8 cellular contexts compared by ENCODE assay signal in the genomic region with DNA sequence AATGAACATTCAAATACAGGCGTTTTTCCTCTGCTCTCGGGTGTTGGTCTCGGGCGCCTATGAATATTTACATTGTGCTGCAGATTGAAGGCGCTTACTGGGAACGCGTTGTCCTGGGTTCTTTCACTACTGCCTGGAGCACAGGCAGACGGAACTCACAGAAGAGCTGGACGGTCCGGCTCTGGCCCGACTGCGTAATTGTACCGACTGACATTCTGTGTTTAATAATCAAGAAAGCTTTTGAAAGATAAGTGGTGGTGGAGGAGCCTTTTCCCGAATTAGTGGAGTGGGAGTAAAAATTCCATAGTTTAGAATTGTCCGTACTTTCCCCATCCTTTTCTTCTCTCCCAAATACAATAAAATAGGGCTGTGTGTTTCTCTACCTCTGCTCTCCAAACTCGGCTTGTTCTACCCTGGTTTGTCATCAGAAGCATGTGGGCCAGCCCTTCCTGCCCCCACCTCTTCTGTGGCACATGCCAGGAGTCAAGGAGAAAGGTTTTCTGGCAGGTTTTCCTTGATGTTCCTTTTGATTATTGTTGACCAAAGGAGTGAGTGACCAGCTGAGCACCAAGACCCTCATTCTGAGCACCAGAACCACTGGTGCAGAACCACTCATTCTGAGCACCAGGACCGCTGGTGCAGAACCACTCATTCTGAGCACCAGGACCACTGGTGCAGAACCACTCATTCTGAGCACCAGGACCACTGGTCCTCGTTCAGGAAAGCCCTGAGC. TPM values are rescaled to one million over a fixed set of nuclear protein-coding genes. Genes with fewer than 3 reads are reported as not detected.
DNase-seq lines count a peak whose midpoint lies in the region; ATAC-seq lines count a peak whose summit lies in the region.

No MANE protein-coding gene starts in this region.

- ATAC-seq in activated CD8-positive, alpha-beta T cell treated with anti-CD3 and anti-CD28 coated beads, Interleukin-2, amount 10 ng/mL, durations not matched to agents 7 days and 5 days, result no peak
- no peak for ATAC-seq in stimulated activated memory B cell treated with anti-CD40 and anti-IgM and Interleukin-4, amounts not matched to agents 10 μg/mL and 1 μg/mL and 100 μg/mL, for 72 hours
- ATAC-seq in GM18517 (IDR thresholded peaks at IDR 0.05; ENCODE audit: unreplicated experiment), result no peak
- no peak for ATAC-seq in GM21367 (IDR thresholded peaks at IDR 0.05; ENCODE audit: unreplicated experiment)

- H3K4me1 Mint-ChIP-seq in activated CD8-positive, alpha-beta T cell treated with anti-CD3 and anti-CD28 coated beads, Interleukin-2, amount 10 ng/mL, durations not matched to agents 7 days and 5 days (ENCODE audit: low read depth), result peaks cover 15% of the 10 kb centered on the region
- H3K4me1 Mint-ChIP-seq in stimulated activated memory B cell treated with anti-CD40 and anti-IgM and Interleukin-4, amounts not matched to agents 10 μg/mL and 1 μg/mL and 100 μg/mL, for 72 hours, result peaks cover 27% of the 10 kb centered on the region

- no peak overlapping the region for H3K27ac Mint-ChIP-seq in activated CD8-positive, alpha-beta T cell treated with anti-CD3 and anti-CD28 coated beads, Interleukin-2, amount 10 ng/mL, durations not matched to agents 7 days and 5 days
- no peak overlapping the region for H3K27ac Mint-ChIP-seq in stimulated activated memory B cell treated with anti-CD40 and anti-IgM and Interleukin-4, amounts not matched to agents 10 μg/mL and 1 μg/mL and 100 μg/mL, for 72 hours

- H3K4me3 Mint-ChIP-seq in activated CD8-positive, alpha-beta T cell treated with anti-CD3 and anti-CD28 coated beads, Interleukin-2, amount 10 ng/mL, durations not matched to agents 7 days and 5 days, result peak overlapping the region; percentile 74
- H3K4me3 Mint-ChIP-seq in stimulated activated memory B cell treated with anti-CD40 and anti-IgM and Interleukin-4, amounts not matched to agents 10 μg/mL and 1 μg/mL and 100 μg/mL, for 72 hours, result peak overlapping the region; percentile 75

- POLR2A ChIA-PET in activated CD8-positive, alpha-beta T cell treated with anti-CD3 and anti-CD28 coated beads, Interleukin-2, amount 10 ng/mL, durations not matched to agents 7 days and 5 days (lab: Charles Lee), result no interaction called here

- DNase-seq in NCI-H146 (lab: John Stamatoyannopoulos, UW) (peak; percentile 9), NCI-H146 treated with DMSO at 0.1 percent for 48 hours (lab: John Stamatoyannopoulos, UW; ENCODE audit: unreplicated experiment) (no peak), NCI-H128 (lab: John Stamatoyannopoulos, UW; ENCODE audit: unreplicated experiment) (no peak)
- no peak for DNase-seq in activated CD8-positive, alpha-beta T cell treated with anti-CD3 and anti-CD28 coated beads, Interleukin-2, amount 10 ng/mL, durations not matched to agents 7 days and 5 days

- CTCF ChIA-PET in activated CD8-positive, alpha-beta T cell treated with anti-CD3 and anti-CD28 coated beads, Interleukin-2, amount 10 ng/mL, durations not matched to agents 7 days and 5 days (lab: Charles Lee), result interaction anchor here (0.7 kb wide), 1 partner anchor 584 kb away, joined by 3 read pairs; no protein-coding TSS in a partner anchor

- no peaks in the 10 kb centered on the region for H3K36me3 Mint-ChIP-seq in activated CD8-positive, alpha-beta T cell treated with anti-CD3 and anti-CD28 coated beads, Interleukin-2, amount 10 ng/mL, durations not matched to agents 7 days and 5 days (ENCODE audit: low read depth)
- H3K36me3 Mint-ChIP-seq in stimulated activated memory B cell treated with anti-CD40 and anti-IgM and Interleukin-4, amounts not matched to agents 10 μg/mL and 1 μg/mL and 100 μg/mL, for 72 hours, result no peaks in the 10 kb centered on the region

- peak overlapping the region; percentile 81 for H3K4me3 ChIP-seq in iPS-11a (ENCODE audit: low read depth, low read length)

- H3K9me3 Mint-ChIP-seq in activated CD8-positive, alpha-beta T cell treated with anti-CD3 and anti-CD28 coated beads, Interleukin-2, amount 10 ng/mL, durations not matched to agents 7 days and 5 days (ENCODE audit: insufficient read depth), result no peaks in the 10 kb centered on the region
- H3K9me3 Mint-ChIP-seq in stimulated activated memory B cell treated with anti-CD40 and anti-IgM and Interleukin-4, amounts not matched to agents 10 μg/mL and 1 μg/mL and 100 μg/mL, for 72 hours, result no peaks in the 10 kb centered on the region

- peaks cover 65% of the 10 kb centered on the region for H3K27me3 Mint-ChIP-seq in activated CD8-positive, alpha-beta T cell treated with anti-CD3 and anti-CD28 coated beads, Interleukin-2, amount 10 ng/mL, durations not matched to agents 7 days and 5 days (ENCODE audit: low read depth)
- peaks cover 44% of the 10 kb centered on the region for H3K27me3 Mint-ChIP-seq in stimulated activated memory B cell treated with anti-CD40 and anti-IgM and Interleukin-4, amounts not matched to agents 10 μg/mL and 1 μg/mL and 100 μg/mL, for 72 hours

RNA-seq across cellular contexts. Expression of a gene that starts 2.3 kb away (rescaled TPM):
- total RNA-seq in activated CD8-positive, alpha-beta T cell treated with anti-CD3 and anti-CD28 coated beads, Interleukin-2, amount 10 ng/mL, durations not matched to agents 7 days and 5 days, result under 1 TPM; 0.13 to 0.24 TPM
